Comparison of ENCODE assay signal across 11 cellular contexts in the genomic region with DNA sequence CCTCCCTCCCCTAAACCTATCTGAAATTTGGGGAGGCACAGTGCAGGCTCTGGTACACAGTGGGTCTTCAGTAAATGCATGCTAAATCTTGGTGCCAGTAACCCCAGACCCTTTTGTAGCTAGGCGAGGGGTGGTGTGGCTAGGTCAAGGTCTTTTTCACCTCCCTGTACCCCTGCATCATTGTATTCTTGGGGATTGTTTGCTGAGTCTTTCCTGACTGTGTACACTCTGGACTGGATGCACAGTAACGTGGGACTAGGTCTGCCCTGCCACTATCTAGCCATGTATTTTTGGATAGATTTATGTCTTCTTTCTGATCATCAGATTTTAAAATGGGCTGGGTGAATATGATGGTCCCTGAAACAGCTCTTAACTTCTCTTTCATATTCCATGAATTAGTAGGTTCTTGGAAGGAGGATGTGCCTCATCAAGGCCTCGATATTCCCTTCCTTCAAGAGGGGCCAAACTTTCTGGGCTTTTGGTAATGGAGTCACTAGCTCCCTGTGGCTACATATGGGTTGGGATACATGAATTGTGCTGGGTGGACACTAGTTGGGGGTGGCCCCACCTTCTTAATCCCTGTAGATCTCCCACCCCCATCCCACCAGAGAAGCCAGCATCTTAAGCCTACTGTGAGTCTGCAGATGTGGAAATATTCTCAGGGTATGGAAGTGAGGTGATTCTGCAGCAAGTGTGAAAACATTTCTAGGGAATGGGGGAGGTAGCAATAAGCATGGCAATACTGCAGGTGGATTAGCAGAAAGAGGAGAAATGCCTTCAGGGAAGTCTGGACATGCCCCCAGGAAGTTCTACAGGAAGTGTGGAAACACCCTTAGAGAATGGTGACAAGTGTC. TPM values are rescaled to one million over a fixed set of nuclear protein-coding genes. Genes with fewer than 3 reads are reported as not detected.
A peak's percentile ranks its signal among the peaks of the same experiment; 100 is the strongest.
DNase-seq lines count a peak whose midpoint lies in the region; ATAC-seq, FAIRE-seq and TF ChIP-seq lines count a peak whose summit lies in the region.
"Had no signal": no experiment of that assay in that cellular context is flagged by ENCODE, and none has a peak within 500 bp of the region (broad histone marks: within the 10 kb centered on the region; RNA-seq: fewer than 3 reads in every experiment).

No MANE protein-coding gene starts in this region.

- no peaks in the 10 kb centered on the region for H3K79me2 ChIP-seq in GM23248 (ENCODE audit: insufficient read depth)
- no peaks in the 10 kb centered on the region for H3K79me2 ChIP-seq in astrocyte (ENCODE audit: insufficient read depth, low read length)

- TF ChIP-seq CTCF in astrocyte (IDR thresholded peaks at IDR 0.05; ENCODE audit: insufficient read depth, low read depth, low read length), result no peak
- no peak for TF ChIP-seq CTCF in lower lobe of right lung (IDR thresholded peaks at IDR 0.05)
- no peak for TF ChIP-seq CTCF in spleen (IDR thresholded peaks at IDR 0.05 in 8 of 11, conservative IDR thresholded peaks at IDR 0.05 in 3 of 11)

- no peaks in the 10 kb centered on the region for H3K9me2 ChIP-seq in GM23248 (ENCODE audit: insufficient read depth)

- H3K4me3 Mint-ChIP-seq in astrocyte (ENCODE audit: unreplicated experiment), result no peak overlapping the region

- H3K4me1 Mint-ChIP-seq in astrocyte (ENCODE audit: low read depth, unreplicated experiment), result peaks cover 8% of the 10 kb centered on the region

- peaks cover 13% of the 10 kb centered on the region; the same call in 1 of the 2 replicates for H3F3A ChIP-seq in GM23248 (ENCODE audit: insufficient read depth)

- H3K27ac Mint-ChIP-seq in astrocyte (ENCODE audit: unreplicated experiment), result peak overlapping the region; percentile 62
- H3K27ac Mint-ChIP-seq: mesothelial cell of epicardium had no signal

- H3K9me3 Mint-ChIP-seq in astrocyte (ENCODE audit: unreplicated experiment), result no peaks in the 10 kb centered on the region
- H3K9me3 Mint-ChIP-seq: mesothelial cell of epicardium had no signal

- no peaks in the 10 kb centered on the region for H4K20me1 ChIP-seq in GM23248 (ENCODE audit: insufficient read depth)
- H4K20me1 ChIP-seq in astrocyte (ENCODE audit: insufficient read depth, low read length), result peaks cover 37% of the 10 kb centered on the region

- intact Hi-C loops in lower lobe of right lung (cut with DNase I), result no loop called here
- intact Hi-C loops in spleen (cut with DNase I; ENCODE audit: low total_unique reads), result loop anchor here (5.0 kb wide), 2 partner anchors 164 to 394 kb away; no protein-coding TSS in a partner anchor

- FAIRE-seq in astrocyte (lab: Jason Lieb, UNC), result no peak

- H3K36me3 ChIP-seq in GM23248 (ENCODE audit: low read depth), result no peaks in the 10 kb centered on the region
- H3K36me3 ChIP-seq in astrocyte (ENCODE audit: insufficient read depth, low read length), result no peaks in the 10 kb centered on the region
- no peaks in the 10 kb centered on the region for H3K36me3 ChIP-seq in lower lobe of right lung
- peaks cover 0 to 7% (median 0%) of the 10 kb centered on the region in 6 donors for H3K36me3 ChIP-seq in spleen
- H3K36me3 ChIP-seq in SJCRH30, result no peaks in the 10 kb centered on the region

- ATAC-seq in lower lobe of right lung (no peak), GM21737 (IDR thresholded peaks at IDR 0.05; ENCODE audit: unreplicated experiment) (no peak), GM21447 (IDR thresholded peaks at IDR 0.05; ENCODE audit: unreplicated experiment) (no peak)

- H3K27ac ChIP-seq in GM23248 (0 out of 2 replicates have a peak overlapping the region, but pooled peaks have one; percentile 95), astrocyte (ENCODE audit: low read depth, low read length) (no peak overlapping the region), lower lobe of right lung (peak overlapping the region; percentile 100), spleen (peak overlapping the region in 5 of 8 donors; percentile 97 to 100 (median 99)), SJCRH30 (no peak overlapping the region)
- H3K27ac ChIP-seq: foreskin keratinocyte had no signal

- WGBS in GM23248 (ENCODE audit: low coverage in 1 of 2, low lambda C conversion rate in 2 of 2, missing lambda C conversion rate in 2 of 2), 2 experiments, result 88 to 99% methylated on average over 3 of the region's 3 CpGs
- 83 to 92% (median 90%) methylated on average over 3 of the region's 3 CpGs for WGBS in spleen, 5 donors

- no peaks in the 10 kb centered on the region for H3K9me3 ChIP-seq in GM23248 (ENCODE audit: low read depth)
- H3K9me3 ChIP-seq in astrocyte (ENCODE audit: insufficient read depth, low read depth, low read length), result no peaks in the 10 kb centered on the region
- no peaks in the 10 kb centered on the region for H3K9me3 ChIP-seq in lower lobe of right lung
- H3K9me3 ChIP-seq in spleen, result no peaks in the 10 kb centered on the region
- H3K9me3 ChIP-seq in SJCRH30 (replicated peaks), result no peaks in the 10 kb centered on the region

- TF ChIP-seq POLR2A in spleen (IDR thresholded peaks at IDR 0.05), result no peak

- in situ Hi-C loops in GM23248 (cut with MboI), result loop anchor here (25.0 kb wide), 1 partner anchor 394 kb away; a partner anchor contains a TSS

- H2AFZ ChIP-seq in GM23248 (no peak overlapping the region), astrocyte (ENCODE audit: low read depth, low read length) (no peak overlapping the region)

- H3K27me3 Mint-ChIP-seq in astrocyte (ENCODE audit: low read depth, unreplicated experiment), result peaks cover 13% of the 10 kb centered on the region

- H3K4me1 ChIP-seq in GM23248 (ENCODE audit: insufficient read depth) (peaks cover 15% of the 10 kb centered on the region), astrocyte (ENCODE audit: insufficient read depth, low read length) (peaks cover 24% of the 10 kb centered on the region), lower lobe of right lung (peaks cover 34% of the 10 kb centered on the region), spleen (peaks cover 7 to 79% (median 48%) of the 10 kb centered on the region in 6 donors), SJCRH30 (peaks cover 17% of the 10 kb centered on the region)
- H3K4me1 ChIP-seq: foreskin keratinocyte had no signal

- no peak overlapping the region for H3K4me2 ChIP-seq in GM23248 (ENCODE audit: unreplicated experiment)
- H3K4me2 ChIP-seq in astrocyte (ENCODE audit: low read length), result peak overlapping the region; percentile 94

- H3K4me3 ChIP-seq in GM23248 (no peak overlapping the region), astrocyte (ENCODE audit: insufficient read depth, low read depth, low read length) (no peak overlapping the region), lower lobe of right lung (no peak overlapping the region), spleen (no peak overlapping the region), SJCRH30 (no peak overlapping the region)

- H3K9ac ChIP-seq in GM23248, result no peak overlapping the region
- H3K9ac ChIP-seq in astrocyte (ENCODE audit: low read length), result peak overlapping the region; percentile 89

- no peaks in the 10 kb centered on the region for H3K36me3 Mint-ChIP-seq in astrocyte (ENCODE audit: low read depth, unreplicated experiment)
- H3K36me3 Mint-ChIP-seq: mesothelial cell of epicardium had no signal

- no peak for DNase-seq in GM23248
- no peak for DNase-seq in astrocyte (ENCODE audit: low read depth)
- no peak for DNase-seq in lower lobe of right lung
- no peak for DNase-seq in spleen
- DNase-seq in SJCRH30, result no peak
- DNase-seq in NCI-H1092 treated with DMSO at 0.1 percent for 48 hours (lab: John Stamatoyannopoulos, UW), result no peak
- DNase-seq: activated CD8-positive, alpha-beta memory T cell treated with anti-CD3 and anti-CD28 coated beads for 24 hours had no signal

- no peaks in the 10 kb centered on the region for H3K27me3 ChIP-seq in GM23248 (replicated peaks; ENCODE audit: insufficient read depth)
- no peaks in the 10 kb centered on the region for H3K27me3 ChIP-seq in astrocyte (ENCODE audit: insufficient read depth, low read length)
- H3K27me3 ChIP-seq in lower lobe of right lung (ENCODE audit: low read depth), result no peaks in the 10 kb centered on the region
- no peaks in the 10 kb centered on the region for H3K27me3 ChIP-seq in spleen (replicated peaks in 1 of 7)
- H3K27me3 ChIP-seq in SJCRH30, result no peaks in the 10 kb centered on the region

RNA-seq across cellular contexts. Expression of a gene that starts 2.1 kb away (rescaled TPM):
- total RNA-seq in GM23248 (2014; rRNA removed; shearing (Covaris generic)), result 2.4 and 3.9 TPM in 2 replicates
- 4.4 and 4.9 TPM in 2 replicates for polyA plus RNA-seq in GM23248 (2016; fragmentation: Nextera tagmentation; extraction: Ambion mirVana)
- 19.6 and 22.7 TPM in 2 replicates for total RNA-seq in astrocyte
- 13.6 TPM for total RNA-seq in lower lobe of right lung
- total RNA-seq in spleen, result 10 to 100 TPM in 1 of 7 donors, 1 to 10 TPM in 6; 4.8 to 10.6 (median 7.4) TPM
- 1 to 10 TPM; 2.0 to 3.0 (median 2.6) TPM for polyA plus RNA-seq in spleen
- total RNA-seq in SJCRH30 (2014; rRNA removed; shearing (Covaris generic)), result 4.9 and 5.8 TPM in 2 replicates

RNA-seq across cellular contexts. Expression of a gene that starts 29.4 kb away (rescaled TPM):
- 12.5 and 21.6 TPM in 2 replicates for total RNA-seq in GM23248 (2014; rRNA removed; shearing (Covaris generic))
- 19.7 and 21.2 TPM in 2 replicates for polyA plus RNA-seq in GM23248 (2016; fragmentation: Nextera tagmentation; extraction: Ambion mirVana)
- total RNA-seq in astrocyte, result 16.7 and 17.4 TPM in 2 replicates
- 13.8 TPM for total RNA-seq in lower lobe of right lung
- 10 to 100 TPM; 10.0 to 20.4 (median 14.2) TPM for total RNA-seq in spleen
- polyA plus RNA-seq in spleen, result 10 to 100 TPM; 13.3 to 15.2 (median 15.0) TPM
- total RNA-seq in SJCRH30 (2014; rRNA removed; shearing (Covaris generic)), result 48.2 and 50.5 TPM in 2 replicates

Comparison
In these comparisons a context has a peak if more than half of its experiments do, and no peak if none do; other contexts are left out.
1. H3K27ac ChIP-seq: peak in GM23248 (single experiment), lower lobe of right lung (single experiment) and spleen (5 of 8); none in astrocyte (single experiment) and SJCRH30 (single experiment).